31 cellular contexts compared by ENCODE assay signal in genomic region chr3:6667354-6667753, GRCh38.
DNase-seq lines count a peak whose midpoint lies in the region; ATAC-seq, FAIRE-seq and TF ChIP-seq lines count a peak whose summit lies in the region.
"Had no signal": no experiment of that assay in that cellular context is flagged by ENCODE, and none has a peak within 500 bp of the region (broad histone marks: within the 10 kb centered on the region; RNA-seq: fewer than 3 reads in every experiment).

No MANE protein-coding gene starts in this region.

- H3K4me1 ChIP-seq in HEK293 (ENCODE audit: control insufficient read depth, insufficient read depth, low read length) (no peaks in the 10 kb centered on the region), K562 (replicated peaks in 1 of 2; ENCODE audit: control insufficient read depth in 2 of 2, insufficient read depth in 2 of 2, low read length in 2 of 2) (no peaks in the 10 kb centered on the region), esophagus squamous epithelium (no peaks in the 10 kb centered on the region)
- H3K4me1 ChIP-seq: A549; BE2C; BLaER1; BLaER1 treated with 17β-estradiol and CSF1 and Interleukin-3, amounts not matched to agents 10 nM and 100 nM; Caco-2 had no signal

- H3K27ac ChIP-seq in HEK293 (ENCODE audit: extremely low read depth, low read depth, low read length) (no peak overlapping the region), K562 (ENCODE audit: extremely low read depth, low read depth, low read length) (no peak overlapping the region), esophagus squamous epithelium (no peak overlapping the region)
- H3K27ac ChIP-seq: 22Rv1; A549; BLaER1; BLaER1 treated with 17β-estradiol and CSF1 and Interleukin-3, amounts not matched to agents 10 nM and 100 nM; C4-2B had no signal

- no peak for TF ChIP-seq RAD21 in K562 (CRISPR knock-in tag; conservative IDR thresholded peaks at IDR 0.05 in 1 of 2, IDR thresholded peaks at IDR 0.05 in 1 of 2)

- CTCF ChIA-PET in HEK293 (lab: Yijun Ruan, JAX), result no interaction called here
- CTCF ChIA-PET in K562 (lab: Yijun Ruan, JAX; ENCODE audit: low intra/inter-chr PET ratio), result no interaction called here

- no peak overlapping the region for H3K9ac ChIP-seq in K562 (ENCODE audit: insufficient read depth in 1 of 2, low read depth in 2 of 2, low read length in 2 of 2)
- H3K9ac ChIP-seq: BLaER1; BLaER1 treated with 17β-estradiol and CSF1 and Interleukin-3, amounts not matched to agents 10 nM and 100 nM had no signal

- no peak for TF ChIP-seq CTCF in HEK293 (tag by site-specific recombination; IDR thresholded peaks at IDR 0.05)
- no peak for TF ChIP-seq CTCF in K562 (IDR thresholded peaks at IDR 0.05 in 2 of 3, conservative IDR thresholded peaks at IDR 0.05 in 1 of 3; ENCODE audit: insufficient read depth in 2 of 3, low read depth in 1 of 3, low read length in 3 of 3)
- no peak for TF ChIP-seq CTCF in esophagus squamous epithelium (IDR thresholded peaks at IDR 0.05)

- H4K20me1 ChIP-seq in K562 (replicated peaks; ENCODE audit: control insufficient read depth, insufficient read depth, low read length), result no peaks in the 10 kb centered on the region
- H4K20me1 ChIP-seq: BLaER1; BLaER1 treated with 17β-estradiol and CSF1 and Interleukin-3, amounts not matched to agents 10 nM and 100 nM had no signal

- no peak overlapping the region for H2AFZ ChIP-seq in K562 (ENCODE audit: low read depth, low read length)

- in situ Hi-C loops in K562 (cut with MboI), result no loop called here

- H3K36me3 ChIP-seq in HEK293 (ENCODE audit: control insufficient read depth in 2 of 2, insufficient read depth in 1 of 2, low read length in 2 of 2), result no peaks in the 10 kb centered on the region
- H3K36me3 ChIP-seq in K562 (ENCODE audit: control insufficient read depth, insufficient read depth, low read length), result no peaks in the 10 kb centered on the region
- no peaks in the 10 kb centered on the region for H3K36me3 ChIP-seq in esophagus squamous epithelium
- H3K36me3 ChIP-seq: BE2C; BLaER1; BLaER1 treated with 17β-estradiol and CSF1 and Interleukin-3, amounts not matched to agents 10 nM and 100 nM had no signal

- no peak for TF ChIP-seq EP300 in K562 (IDR thresholded peaks at IDR 0.05; ENCODE audit: low read length)

- intact Hi-C loops in K562 (cut with micrococcal nuclease), result no loop called here
- intact Hi-C loops in esophagus squamous epithelium (cut with DNase I), result no loop called here

- H3K4me3 ChIP-seq in HEK293 (ENCODE audit: low read depth, low read length), result no peak overlapping the region
- H3K4me3 ChIP-seq in K562, result no peak overlapping the region
- no peak overlapping the region for H3K4me3 ChIP-seq in esophagus squamous epithelium
- H3K4me3 ChIP-seq: A549; BLaER1; BLaER1 treated with 17β-estradiol and CSF1 and Interleukin-3, amounts not matched to agents 10 nM and 100 nM had no signal

- no peak for TF ChIP-seq POLR2A in K562 (conservative IDR thresholded peaks at IDR 0.05)
- no peak for TF ChIP-seq POLR2A in esophagus squamous epithelium (IDR thresholded peaks at IDR 0.05)

- no peaks in the 10 kb centered on the region for H3K79me2 ChIP-seq in K562 (ENCODE audit: control insufficient read depth, insufficient read depth, low read length)

- H3K27me3 ChIP-seq in K562 (ENCODE audit: control insufficient read depth in 2 of 2, insufficient read depth in 2 of 2, low read length in 2 of 2) (no peaks in the 10 kb centered on the region; a peak in 1 of 5 replicates), esophagus squamous epithelium (no peaks in the 10 kb centered on the region)
- H3K27me3 ChIP-seq: BE2C; BLaER1; BLaER1 treated with 17β-estradiol and CSF1 and Interleukin-3, amounts not matched to agents 10 nM and 100 nM had no signal

- FAIRE-seq in K562 (lab: Jason Lieb, UNC), result no peak
- FAIRE-seq: A204.1, A549, D721Med had no signal

- no peaks in the 10 kb centered on the region for H3K9me1 ChIP-seq in K562 (ENCODE audit: control insufficient read depth, insufficient read depth, low read length)

- H3K4me2 ChIP-seq in K562 (ENCODE audit: insufficient read depth, low read length), result no peak overlapping the region
- H3K4me2 ChIP-seq: A549; BLaER1; BLaER1 treated with 17β-estradiol and CSF1 and Interleukin-3, amounts not matched to agents 10 nM and 100 nM had no signal

- POLR2A ChIA-PET in HEK293 (lab: Yijun Ruan, JAX), result no interaction called here
- POLR2A ChIA-PET in K562 (lab: Yijun Ruan, JAX), result no interaction called here

- BruUV-seq in K562 (replicated peaks; lab: Mats Ljungman, UMichigan), result no TSS peak

- DNase-seq in K562 (ENCODE audit: extremely low read depth in 1 of 4, low spot score in 3 of 4) (no peak), globus pallidus (ENCODE audit: low spot score) (no peak), esophagus squamous epithelium (lab: John Stamatoyannopoulos, UW) (no peak)
- DNase-seq: 8988T; ACHN; AML-193; BE2C; C1 segment of cervical spinal cord; Caco-2; Calu3; CD4-positive, alpha-beta memory T cell; CD4-positive, alpha-beta T cell; CD4-positive, CD25-positive, alpha-beta regulatory T cell; CD8-positive, alpha-beta memory T cell; CD8-positive, alpha-beta T cell; COR-L47; DMS 273 treated with DMSO at 0.1 percent for 48 hours; DMS153; DMS53; DMS79; DMS79 treated with DMSO at 0.1 percent for 48 hours; DND-41; EL had no signal

- WGBS in K562 (ENCODE audit: insufficient coverage, low coverage, missing lambda C conversion rate), result 63% methylated on average over 2 of the region's 2 CpGs
- WGBS in esophagus squamous epithelium, 2 donors, result 67 to 80% methylated on average over 2 of the region's 2 CpGs

- no peak for ATAC-seq in K562
- ATAC-seq: A549; CD8-positive, alpha-beta T cell had no signal

- H3K9me3 ChIP-seq in HEK293 (ENCODE audit: control insufficient read depth, insufficient read depth, low read depth, low read length), result no peaks in the 10 kb centered on the region
- peaks cover 6% of the 10 kb centered on the region for H3K9me3 ChIP-seq in K562 (replicated peaks; ENCODE audit: control insufficient read depth, insufficient read depth, low read depth, low read length)
- H3K9me3 ChIP-seq in esophagus squamous epithelium, result peaks cover 0 to 19% (median 0%) of the 10 kb centered on the region in 3 donors
- H3K9me3 ChIP-seq: A549, BE2C, Caco-2 had no signal

TF ChIP-seq in HEK293, 187 proteins besides CTCF, POLR2A, EP300 and RAD21:
- TF ChIP-seq ZNF785 (tag by site-specific recombination; IDR thresholded peaks at IDR 0.05) (no peak), ZNF585B (tag by site-specific recombination; IDR thresholded peaks at IDR 0.05) (peak; percentile 72)

TF ChIP-seq in K562, 482 proteins besides CTCF, POLR2A, EP300 and RAD21:
- TF ChIP-seq CBX5 (IDR thresholded peaks at IDR 0.05; ENCODE audit: borderline replicate concordance, low read depth), result 0 out of 2 replicates have a peak, but pooled peaks have one; percentile 27
- TF ChIP-seq TFE3 (CRISPR knock-in tag; IDR thresholded peaks at IDR 0.05), result no peak
- 0 out of 3 replicates have a peak, but pooled peaks of 1 of the 2 experiments have one; percentile 28 for TF ChIP-seq CBX3 (IDR thresholded peaks at IDR 0.05; ENCODE audit: borderline replicate concordance in 1 of 2, low read length in 2 of 2)
- TF ChIP-seq ZFP36 (IDR thresholded peaks at IDR 0.05; ENCODE audit: low read depth, low read length, partially characterized antibody), result peak; percentile 66
